3 cellular contexts compared by ENCODE assay signal in the genomic region with DNA sequence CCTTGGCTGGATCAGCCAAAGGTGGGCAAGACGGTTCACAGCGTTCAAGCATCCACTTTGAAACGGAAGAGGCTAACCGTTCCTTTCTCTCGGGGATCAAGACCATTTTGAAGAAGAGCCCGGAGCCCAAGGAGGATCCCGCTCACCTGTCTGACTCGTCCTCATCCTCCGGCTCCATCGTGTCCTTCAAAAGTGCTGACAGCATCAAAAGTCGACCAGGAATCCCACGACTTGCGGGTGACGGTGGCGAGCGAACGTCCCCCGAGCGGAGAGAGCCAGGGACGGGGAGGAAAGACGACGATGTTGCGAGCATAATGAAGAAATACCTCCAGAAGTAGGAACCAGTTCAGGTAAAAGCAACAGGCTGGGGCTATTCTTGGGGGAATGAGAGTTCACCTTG.
TF ChIP-seq lines count a peak whose summit lies in the region.

No MANE protein-coding gene starts in this region.

TF ChIP-seq in A549, 52 proteins besides CTCF, POLR2A, EP300 and RAD21:
- TF ChIP-seq MAFK (IDR thresholded peaks at IDR 0.05; ENCODE audit: partially characterized antibody) (peak; percentile 75), HDAC2 (IDR thresholded peaks at IDR 0.05) (no peak)
- TF ChIP-seq, protein P1, sequence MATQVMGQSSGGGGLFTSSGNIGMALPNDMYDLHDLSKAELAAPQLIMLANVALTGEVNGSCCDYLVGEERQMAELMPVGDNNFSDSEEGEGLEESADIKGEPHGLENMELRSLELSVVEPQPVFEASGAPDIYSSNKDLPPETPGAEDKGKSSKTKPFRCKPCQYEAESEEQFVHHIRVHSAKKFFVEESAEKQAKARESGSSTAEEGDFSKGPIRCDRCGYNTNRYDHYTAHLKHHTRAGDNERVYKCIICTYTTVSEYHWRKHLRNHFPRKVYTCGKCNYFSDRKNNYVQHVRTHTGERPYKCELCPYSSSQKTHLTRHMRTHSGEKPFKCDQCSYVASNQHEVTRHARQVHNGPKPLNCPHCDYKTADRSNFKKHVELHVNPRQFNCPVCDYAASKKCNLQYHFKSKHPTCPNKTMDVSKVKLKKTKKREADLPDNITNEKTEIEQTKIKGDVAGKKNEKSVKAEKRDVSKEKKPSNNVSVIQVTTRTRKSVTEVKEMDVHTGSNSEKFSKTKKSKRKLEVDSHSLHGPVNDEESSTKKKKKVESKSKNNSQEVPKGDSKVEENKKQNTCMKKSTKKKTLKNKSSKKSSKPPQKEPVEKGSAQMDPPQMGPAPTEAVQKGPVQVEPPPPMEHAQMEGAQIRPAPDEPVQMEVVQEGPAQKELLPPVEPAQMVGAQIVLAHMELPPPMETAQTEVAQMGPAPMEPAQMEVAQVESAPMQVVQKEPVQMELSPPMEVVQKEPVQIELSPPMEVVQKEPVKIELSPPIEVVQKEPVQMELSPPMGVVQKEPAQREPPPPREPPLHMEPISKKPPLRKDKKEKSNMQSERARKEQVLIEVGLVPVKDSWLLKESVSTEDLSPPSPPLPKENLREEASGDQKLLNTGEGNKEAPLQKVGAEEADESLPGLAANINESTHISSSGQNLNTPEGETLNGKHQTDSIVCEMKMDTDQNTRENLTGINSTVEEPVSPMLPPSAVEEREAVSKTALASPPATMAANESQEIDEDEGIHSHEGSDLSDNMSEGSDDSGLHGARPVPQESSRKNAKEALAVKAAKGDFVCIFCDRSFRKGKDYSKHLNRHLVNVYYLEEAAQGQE (IDR thresholded peaks at IDR 0.05): no peak

TF ChIP-seq in GM23338, 12 proteins besides CTCF, POLR2A, EP300 and RAD21 (continues in another document):
- no peak for TF ChIP-seq CREB1 (CRISPR knock-in tag; IDR thresholded peaks at IDR 0.05; ENCODE audit: low read depth)
- TF ChIP-seq ZNF114 (CRISPR knock-in tag; IDR thresholded peaks at IDR 0.05): no peak
- TF ChIP-seq, protein P1 (IDR thresholded peaks at IDR 0.05; ENCODE audit: unreplicated experiment): no peak
- no peak for TF ChIP-seq EZH2 (IDR thresholded peaks at IDR 0.05; ENCODE audit: low read depth, unreplicated experiment)
- no peak for TF ChIP-seq NANOG (IDR thresholded peaks at IDR 0.05; ENCODE audit: borderline replicate concordance)
- TF ChIP-seq POLR2AphosphoS5 (IDR thresholded peaks at IDR 0.05; ENCODE audit: low read depth): no peak
- no peak for TF ChIP-seq EZH2phosphoT487 (IDR thresholded peaks at IDR 0.05; ENCODE audit: unreplicated experiment)
- no peak for TF ChIP-seq JUNB (IDR thresholded peaks at IDR 0.05; ENCODE audit: unreplicated experiment)
- no peak for TF ChIP-seq STAT1 (IDR thresholded peaks at IDR 0.05; ENCODE audit: unreplicated experiment)

TF ChIP-seq in K562, 482 proteins besides CTCF, POLR2A, EP300 and RAD21:
- TF ChIP-seq RBM25 (IDR thresholded peaks at IDR 0.05; ENCODE audit: low read depth, low read length, severe bottlenecking): no peak
- peak; percentile 11; the same call in 1 of the 2 replicates for TF ChIP-seq C11orf30 (IDR thresholded peaks at IDR 0.05; ENCODE audit: low read depth)
